In genomic region chr2:182173944-182174622, GRCh38 we compare ENCODE assay signal across 1 cellular context.
TF ChIP-seq lines count a peak whose summit lies in the region.

No MANE protein-coding gene starts in this region.

TF ChIP-seq in GM23338, 12 proteins besides CTCF, POLR2A, EP300 and RAD21 (continued from another document):
- no peak for TF ChIP-seq REST (IDR thresholded peaks at IDR 0.05; ENCODE audit: unreplicated experiment)
- no peak for TF ChIP-seq EZH2phosphoT487 (IDR thresholded peaks at IDR 0.05; ENCODE audit: unreplicated experiment)
- TF ChIP-seq NANOG (IDR thresholded peaks at IDR 0.05; ENCODE audit: borderline replicate concordance): no peak
- no peak for TF ChIP-seq STAT1 (IDR thresholded peaks at IDR 0.05; ENCODE audit: unreplicated experiment)
